ENCODE assay signal across 22 cellular contexts in genomic region chr10:71088054-71088453, GRCh38.
DNase-seq lines count a peak whose midpoint lies in the region; ATAC-seq and TF ChIP-seq lines count a peak whose summit lies in the region.
"Had no signal": no experiment of that assay in that cellular context is flagged by ENCODE, and none has a peak within 500 bp of the region (broad histone marks: within the 10 kb centered on the region; RNA-seq: fewer than 3 reads in every experiment).

No MANE protein-coding gene starts in this region.

- intact Hi-C loops in stomach (cut with DNase I; ENCODE audit: low total_unique reads), result no loop called here

- TF ChIP-seq CTCF in astrocyte of the cerebellum (IDR thresholded peaks at IDR 0.05; ENCODE audit: low read depth, low read length, missing control alignments) (no peak), stomach (IDR thresholded peaks at IDR 0.05) (no peak)

- no peak overlapping the region for H3K27ac ChIP-seq in stomach
- H3K27ac ChIP-seq: brain microvascular endothelial cell, epithelial cell of prostate, spleen, upper lobe of right lung had no signal

- no peaks in the 10 kb centered on the region for H3K9me3 ChIP-seq in stomach
- H3K9me3 ChIP-seq: spleen, upper lobe of right lung had no signal

- H3K36me3 ChIP-seq in stomach, result no peaks in the 10 kb centered on the region
- H3K36me3 ChIP-seq: brain microvascular endothelial cell, spleen, upper lobe of right lung had no signal

- in situ Hi-C loops in astrocyte of the cerebellum (cut with HindIII; ENCODE audit: low sequenced_read_pairs), result no loop called here

- WGBS in stomach, 5 donors, result 93 to 97% (median 96%) methylated on average over 9 of the region's 9 CpGs

- DNase-seq in M059J (ENCODE audit: low read depth), result peak; percentile 26
- DNase-seq in astrocyte of the cerebellum (ENCODE audit: low read depth), result peak; percentile 69
- DNase-seq in kidney glomerular epithelial cell (lab: John Stamatoyannopoulos, UW), result peak; percentile 98
- DNase-seq in stomach, result peak; percentile 7
- DNase-seq in NCI-H1105 treated with DMSO at 0.1 percent for 48 hours (lab: John Stamatoyannopoulos, UW), result no peak
- DNase-seq in stimulated activated naive CD4-positive, alpha-beta T cell treated with Interleukin-2 at 50 U/mL for 16 hours (lab: John Stamatoyannopoulos, UW), result no peak
- DNase-seq: activated CD4-positive, alpha-beta T cell treated with anti-CD3 and anti-CD28 coated beads for 1 hour; activated effector memory CD4-positive, alpha-beta T cell treated with anti-CD3 and anti-CD28 coated beads, Interleukin-2, amount 50 U/mL, for 16 hours; activated T-cell treated with anti-CD3 and anti-CD28 coated beads, Interleukin-2, amount 50 U/mL, for 1 hour; brain microvascular endothelial cell; Karpas-422; left colon; mesendoderm; nucleus accumbens; RPMI8226; spleen; stimulated activated CD4-positive, alpha-beta T cell treated with anti-CD3 and anti-CD28 coated beads, Interleukin-2, amount 100 ng/mL, for 48 hours had no signal

- TF ChIP-seq POLR2A in stomach (IDR thresholded peaks at IDR 0.05), result no peak

- peaks cover 0 to 24% (median 0%) of the 10 kb centered on the region in 3 donors for H3K27me3 ChIP-seq in stomach
- H3K27me3 ChIP-seq: brain microvascular endothelial cell, upper lobe of right lung had no signal

- ATAC-seq in HG03108 (IDR thresholded peaks at IDR 0.05; ENCODE audit: unreplicated experiment), result no peak
- ATAC-seq: HepG2, left colon, T-cell, upper lobe of right lung had no signal

- H3K4me3 ChIP-seq in astrocyte of the cerebellum (ENCODE audit: low read depth, low read length) (no peak overlapping the region), stomach (no peak overlapping the region)
- H3K4me3 ChIP-seq: spleen, upper lobe of right lung had no signal

- no peak for TF ChIP-seq EP300 in stomach (IDR thresholded peaks at IDR 0.05)

- no peaks in the 10 kb centered on the region for H3K4me1 ChIP-seq in stomach
- H3K4me1 ChIP-seq: spleen, upper lobe of right lung had no signal

Comparison
In these comparisons a context has a peak if more than half of its experiments do, and no peak if none do; other contexts are left out.
1. DNase-seq: peak in M059J (single experiment), astrocyte of the cerebellum (single experiment), kidney glomerular epithelial cell (single experiment) and stomach (single experiment); none in NCI-H1105 treated with DMSO at 0.1 percent for 48 hours (single experiment) and stimulated activated naive CD4-positive, alpha-beta T cell treated with Interleukin-2 at 50 U/mL for 16 hours (single experiment).